ENCODE assay signal across 1 cellular context in genomic region chr6:140537211-140537610, GRCh38.
TF ChIP-seq lines count a peak whose summit lies in the region.

No MANE protein-coding gene starts in this region.

TF ChIP-seq in HepG2, 621 proteins besides CTCF, POLR2A, EP300 and RAD21 (continued from another document):
- TF ChIP-seq RFX5 (IDR thresholded peaks at IDR 0.05; ENCODE audit: low read depth, low read length) (no peak), ZNF503 (CRISPR knock-in tag; IDR thresholded peaks at IDR 0.05) (no peak), TERF1 (CRISPR knock-in tag; IDR thresholded peaks at IDR 0.05) (no peak), ZBTB46 (CRISPR knock-in tag; IDR thresholded peaks at IDR 0.05; ENCODE audit: borderline replicate concordance) (no peak), EZH2 (conservative IDR thresholded peaks at IDR 0.05; ENCODE audit: low read depth, low read length) (no peak), HOXA9 (CRISPR knock-in tag; IDR thresholded peaks at IDR 0.05; ENCODE audit: borderline replicate concordance) (no peak), KIAA2018 (CRISPR knock-in tag; IDR thresholded peaks at IDR 0.05; ENCODE audit: borderline replicate concordance) (no peak), NFIB (CRISPR knock-in tag; IDR thresholded peaks at IDR 0.05; ENCODE audit: borderline replicate concordance) (no peak), ZMAT5 (CRISPR knock-in tag; IDR thresholded peaks at IDR 0.05; ENCODE audit: borderline replicate concordance, low read depth) (no peak), ESRRA (CRISPR knock-in tag; IDR thresholded peaks at IDR 0.05; ENCODE audit: low read depth) (no peak), ZNF225 (CRISPR knock-in tag; IDR thresholded peaks at IDR 0.05) (no peak), ZBTB4 (CRISPR knock-in tag; IDR thresholded peaks at IDR 0.05; ENCODE audit: borderline replicate concordance) (no peak), ZFX (CRISPR knock-in tag; IDR thresholded peaks at IDR 0.05; ENCODE audit: low read depth) (no peak), ZFP37 (CRISPR knock-in tag; IDR thresholded peaks at IDR 0.05; ENCODE audit: borderline replicate concordance) (no peak), SKIL (CRISPR knock-in tag; IDR thresholded peaks at IDR 0.05; ENCODE audit: borderline replicate concordance) (no peak), FOXK2 (IDR thresholded peaks at IDR 0.05) (no peak), REXO4 (CRISPR knock-in tag; IDR thresholded peaks at IDR 0.05; ENCODE audit: borderline replicate concordance) (no peak), GZF1 (CRISPR knock-in tag; IDR thresholded peaks at IDR 0.05) (no peak)
TF ChIP-seq in HepG2: peak in this region for 0.
